Comparison of ENCODE assay signal across 8 cellular contexts in the genomic region with DNA sequence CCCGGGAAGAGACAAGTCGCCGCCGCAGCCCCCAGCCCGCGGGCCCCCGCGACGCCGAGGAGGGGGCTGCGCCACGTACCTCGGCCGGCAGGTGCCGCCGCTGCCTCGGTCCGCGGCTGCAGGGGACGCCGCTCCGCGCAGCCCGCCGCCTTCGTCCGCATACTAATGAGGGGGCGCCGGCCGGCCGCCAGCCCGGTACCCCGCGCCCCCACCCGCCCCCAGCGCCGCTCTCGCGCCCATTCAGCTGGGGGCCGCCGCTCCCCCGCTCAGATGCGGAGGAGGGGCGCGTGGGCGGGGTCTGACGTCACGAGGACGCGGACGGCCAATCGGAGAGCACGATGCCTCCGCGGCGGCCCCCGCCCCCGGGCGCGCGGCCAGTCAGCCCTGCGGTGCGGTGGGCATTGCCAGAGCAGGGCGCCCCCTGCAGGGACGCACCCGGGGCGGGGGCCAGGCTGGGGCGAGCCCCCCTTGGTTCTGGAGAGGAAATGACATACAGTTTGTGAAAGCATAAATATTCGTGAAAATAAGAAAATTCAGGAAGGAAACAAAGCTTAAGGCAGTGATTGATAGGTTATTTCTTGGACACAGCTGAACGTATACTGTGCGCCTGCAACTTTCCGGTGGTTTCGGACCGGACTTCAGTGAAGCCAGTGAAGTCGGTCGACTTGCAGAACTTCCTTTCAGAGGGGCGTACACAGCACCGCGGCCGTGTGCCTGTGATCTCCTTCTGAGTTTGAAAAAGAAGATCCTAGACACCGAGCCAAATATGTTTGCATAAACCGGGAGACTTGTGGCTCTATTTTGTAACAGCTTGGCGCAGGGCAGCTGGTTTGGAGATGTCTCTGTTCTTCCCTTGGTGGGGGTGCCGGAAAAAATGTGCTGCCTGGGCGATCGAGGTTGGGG. TPM values are rescaled to one million over a fixed set of nuclear protein-coding genes. Genes with fewer than 3 reads are reported as not detected.
A peak's percentile ranks its signal among the peaks of the same experiment; 100 is the strongest.
DNase-seq lines count a peak whose midpoint lies in the region; ATAC-seq, FAIRE-seq and TF ChIP-seq lines count a peak whose summit lies in the region.

A gene (minus strand): TSS at position 246 of the 903 bp plus-strand sequence. CDS start 85 bp downstream, at position 161.

- no peaks in the 10 kb centered on the region for H3K36me3 ChIP-seq in HUES64 (ENCODE audit: insufficient read depth, low read length)
- no peaks in the 10 kb centered on the region for H3K36me3 ChIP-seq in esophagus (ENCODE audit: control insufficient read depth in 2 of 2, insufficient read depth in 2 of 2, low read length in 1 of 2)
- no peaks in the 10 kb centered on the region for H3K36me3 ChIP-seq in muscle layer of colon (ENCODE audit: insufficient read depth, low read length)

- peak; percentile 67 for TF ChIP-seq CTCF in D721Med (IDR thresholded peaks at IDR 0.05; ENCODE audit: insufficient read depth, missing control alignments)

- DNase-seq in D721Med (ENCODE audit: insufficient read length, low spot score) (peak; percentile 67), OCI-M2 (lab: John Stamatoyannopoulos, UW; ENCODE audit: unreplicated experiment) (peak; percentile 25)
- DNase-seq in activated T-cell treated with anti-CD3 and anti-CD28 coated beads, Interleukin-2, amount 50 U/mL, for 1 hour: peak; percentile 96
- peak; percentile 86 to 94 for DNase-seq in stimulated activated CD8-positive, alpha-beta memory T cell treated with anti-CD3 and anti-CD28 coated beads, Interleukin-7, amount 100 ng/mL, for 4 hours (ENCODE audit: low read depth in 2 of 2)

- H3K9ac ChIP-seq in HUES64 (ENCODE audit: low read depth, low read length) (peak within 1 kb of the TSS; percentile 60), muscle layer of colon (ENCODE audit: low read length) (peak within 1 kb of the TSS; percentile 52)

- FAIRE-seq in D721Med (lab: Jason Lieb, UNC): no peak

- WGBS in HUES64: under 1% methylated on average over 84 of the region's 86 CpGs
- 0 to 1% methylated on average over 75 to 86 of the region's 86 CpGs for WGBS in esophagus, 2 donors

- ATAC-seq in GM21423 (IDR thresholded peaks at IDR 0.05; ENCODE audit: unreplicated experiment): peak; percentile 88

- H3K27me3 ChIP-seq in HUES64 (ENCODE audit: insufficient read depth, low read length) (peaks cover 37% of the 10 kb centered on the region), esophagus (ENCODE audit: control insufficient read depth in 1 of 2, insufficient read depth in 2 of 2, low read length in 2 of 2) (no peaks in the 10 kb centered on the region), muscle layer of colon (ENCODE audit: control insufficient read depth in 1 of 2, insufficient read depth in 2 of 2, low read length in 2 of 2) (no peaks in the 10 kb centered on the region)

- peak within 1 kb of the TSS; percentile 87 for H3K4me3 ChIP-seq in HUES64 (ENCODE audit: low read length)
- peak within 1 kb of the TSS; percentile 65 to 74 for H3K4me3 ChIP-seq in esophagus (ENCODE audit: low read depth in 1 of 2, low read length in 2 of 2)
- peak within 1 kb of the TSS; percentile 75 to 76 for H3K4me3 ChIP-seq in muscle layer of colon (ENCODE audit: low read depth in 1 of 2, low read length in 2 of 2)

- H3K9me3 ChIP-seq in HUES64 (ENCODE audit: insufficient read depth, low read depth, low read length): no peaks in the 10 kb centered on the region
- no peaks in the 10 kb centered on the region for H3K9me3 ChIP-seq in esophagus (ENCODE audit: control insufficient read depth in 2 of 2, insufficient read depth in 1 of 2, low read depth in 1 of 2, low read length in 1 of 2)
- H3K9me3 ChIP-seq in muscle layer of colon (ENCODE audit: low read length): no peaks in the 10 kb centered on the region

- H3K4me1 ChIP-seq in HUES64 (ENCODE audit: insufficient read depth, low read length) (peaks cover 12% of the 10 kb centered on the region), esophagus (ENCODE audit: control insufficient read depth in 2 of 2, insufficient read depth in 2 of 2, low read length in 1 of 2) (no peaks in the 10 kb centered on the region), muscle layer of colon (ENCODE audit: insufficient read depth, low read length) (peaks cover 43% of the 10 kb centered on the region)

- H3K27ac ChIP-seq in HUES64 (ENCODE audit: low read depth, low read length): no peak within 1 kb of the TSS
- H3K27ac ChIP-seq in esophagus (ENCODE audit: low read depth in 2 of 2, low read length in 1 of 2): peak within 1 kb of the TSS; percentile 81 to 82
- peak within 1 kb of the TSS; percentile 66 for H3K27ac ChIP-seq in muscle layer of colon (ENCODE audit: low read depth, low read length)

RNA-seq across cellular contexts. Expression of the gene that starts here (rescaled TPM):
- 4.0 TPM for polyA plus RNA-seq in HUES64 (2013, experiment 1 of 2)
- polyA plus RNA-seq in HUES64 (2013, experiment 2 of 2): 3.6 TPM
- polyA plus RNA-seq in esophagus: 1 to 10 TPM; 1.9 to 3.2 TPM

Comparison
In these comparisons a context has a peak if more than half of its experiments do, and no peak if none do; other contexts are left out.
1. DNase-seq: peak in every context shown above with its lines; median percentile 96 in activated T-cell treated with anti-CD3 and anti-CD28 coated beads, Interleukin-2, amount 50 U/mL, for 1 hour; 90 in stimulated activated CD8-positive, alpha-beta memory T cell treated with anti-CD3 and anti-CD28 coated beads, Interleukin-7, amount 100 ng/mL, for 4 hours; 67 in D721Med; 25 in OCI-M2.